Comparison of ENCODE assay signal across 16 cellular contexts in the genomic region with DNA sequence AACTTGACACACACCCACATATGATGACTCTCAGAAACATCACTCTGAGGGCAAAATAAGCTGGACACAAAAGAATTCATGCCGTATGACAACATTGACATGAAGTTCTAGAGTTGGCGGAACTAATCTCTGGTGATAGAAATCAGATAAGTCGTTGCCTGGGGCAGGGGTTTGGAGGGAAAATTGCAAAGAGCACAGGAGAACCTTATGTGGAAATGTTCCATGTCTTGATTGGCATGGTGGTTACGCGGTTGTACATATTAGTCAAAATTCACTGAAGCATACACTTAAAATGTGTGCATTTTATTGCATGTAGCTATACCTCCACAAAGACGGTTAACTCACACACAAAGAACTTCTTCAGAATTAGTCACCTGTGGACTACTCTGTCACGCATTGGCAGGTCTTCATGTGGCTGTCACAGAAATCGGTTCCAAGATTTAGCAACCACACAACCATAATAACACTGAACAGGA.
DNase-seq lines count a peak whose midpoint lies in the region; ATAC-seq, FAIRE-seq and TF ChIP-seq lines count a peak whose summit lies in the region.
"Had no signal": no experiment of that assay in that cellular context is flagged by ENCODE, and none has a peak within 500 bp of the region (broad histone marks: within the 10 kb centered on the region; RNA-seq: fewer than 3 reads in every experiment).

No MANE protein-coding gene starts in this region.

- no peak for TF ChIP-seq CTCF in bronchial epithelial cell (IDR thresholded peaks at IDR 0.05; ENCODE audit: insufficient read depth, low read length, severe bottlenecking)
- no peak for TF ChIP-seq CTCF in natural killer cell (IDR thresholded peaks at IDR 0.05)
- TF ChIP-seq CTCF in HFFc6 (IDR thresholded peaks at IDR 0.05) = no peak

- no peaks in the 10 kb centered on the region for H3K36me3 Mint-ChIP-seq in natural killer cell
- H3K36me3 Mint-ChIP-seq in HFFc6 (ENCODE audit: low read depth) = no peaks in the 10 kb centered on the region

- H3K27me3 Mint-ChIP-seq in natural killer cell (ENCODE audit: low read depth in 2 of 2) (peaks cover 18 to 47% of the 10 kb centered on the region in 2 donors), HFFc6 (ENCODE audit: insufficient read depth) (peaks cover 50% of the 10 kb centered on the region)

- H3K9me3 Mint-ChIP-seq in natural killer cell (no peaks in the 10 kb centered on the region), HFFc6 (no peaks in the 10 kb centered on the region)

- H3K4me3 Mint-ChIP-seq in natural killer cell (no peak overlapping the region), HFFc6 (no peak overlapping the region)

- H3K36me3 ChIP-seq in bronchial epithelial cell (ENCODE audit: control insufficient read depth, insufficient read depth, low read length) = no peaks in the 10 kb centered on the region
- H3K36me3 ChIP-seq: esophagus muscularis mucosa, neutrophil, right lobe of liver had no signal

- no peak overlapping the region for H3K4me3 ChIP-seq in bronchial epithelial cell (ENCODE audit: low read depth, low read length)
- H3K4me3 ChIP-seq: coronary artery, esophagus muscularis mucosa, right lobe of liver had no signal

- FAIRE-seq in bronchial epithelial cell (lab: Jason Lieb, UNC) = peak; percentile 99

- peak; percentile 74 for ATAC-seq in GM18858 (IDR thresholded peaks at IDR 0.05; ENCODE audit: unreplicated experiment)
- ATAC-seq in HG03280 (IDR thresholded peaks at IDR 0.05; ENCODE audit: unreplicated experiment) = peak; percentile 66
- ATAC-seq in natural killer cell = no peak
- ATAC-seq: right lobe of liver had no signal

- intact Hi-C loops in natural killer cell (cut with micrococcal nuclease) = no loop called here

- H3K27me3 ChIP-seq in bronchial epithelial cell (ENCODE audit: control insufficient read depth, insufficient read depth, low read length) = no peaks in the 10 kb centered on the region
- H3K27me3 ChIP-seq: right lobe of liver had no signal

- H3K4me1 Mint-ChIP-seq in natural killer cell (no peaks in the 10 kb centered on the region), HFFc6 (ENCODE audit: low read depth) (no peaks in the 10 kb centered on the region)

- no peak overlapping the region for H3K27ac Mint-ChIP-seq in natural killer cell
- no peak overlapping the region for H3K27ac Mint-ChIP-seq in HFFc6

- peak; percentile 15 for DNase-seq in DMS79 (lab: John Stamatoyannopoulos, UW)
- peak; percentile 90 for DNase-seq in bronchial epithelial cell (ENCODE audit: low read depth)
- DNase-seq in GM03348 (ENCODE audit: low spot score) = no peak
- DNase-seq in natural killer cell = no peak
- no peak for DNase-seq in NCI-H226
- DNase-seq in HFFc6 = no peak
- DNase-seq: activated CD4-positive, alpha-beta T cell treated with anti-CD3 and anti-CD28 coated beads for 4 hours; aorta; midbrain; right lobe of liver; stimulated activated CD4-positive, alpha-beta T cell treated with anti-CD3 and anti-CD28 coated beads, Interleukin-2, amount 100 ng/mL, for 48 hours had no signal

Comparison
In these comparisons a context has a peak if more than half of its experiments do, and no peak if none do; other contexts are left out.
1. DNase-seq: peak in DMS79 (single experiment) and bronchial epithelial cell (single experiment); none in GM03348 (single experiment), natural killer cell (single experiment), NCI-H226 (single experiment) and HFFc6 (single experiment).
2. ATAC-seq: peak in GM18858 (single experiment) and HG03280 (single experiment); none in natural killer cell (0 of 3).